ENCODE assay signal across 1 cellular context in genomic region chr7:20264623-20265022, GRCh38.
TF ChIP-seq lines count a peak whose summit lies in the region.

No MANE protein-coding gene starts in this region.

TF ChIP-seq in K562, 482 proteins besides CTCF, POLR2A, EP300 and RAD21 (continued from another document):
- TF ChIP-seq, protein P1, sequence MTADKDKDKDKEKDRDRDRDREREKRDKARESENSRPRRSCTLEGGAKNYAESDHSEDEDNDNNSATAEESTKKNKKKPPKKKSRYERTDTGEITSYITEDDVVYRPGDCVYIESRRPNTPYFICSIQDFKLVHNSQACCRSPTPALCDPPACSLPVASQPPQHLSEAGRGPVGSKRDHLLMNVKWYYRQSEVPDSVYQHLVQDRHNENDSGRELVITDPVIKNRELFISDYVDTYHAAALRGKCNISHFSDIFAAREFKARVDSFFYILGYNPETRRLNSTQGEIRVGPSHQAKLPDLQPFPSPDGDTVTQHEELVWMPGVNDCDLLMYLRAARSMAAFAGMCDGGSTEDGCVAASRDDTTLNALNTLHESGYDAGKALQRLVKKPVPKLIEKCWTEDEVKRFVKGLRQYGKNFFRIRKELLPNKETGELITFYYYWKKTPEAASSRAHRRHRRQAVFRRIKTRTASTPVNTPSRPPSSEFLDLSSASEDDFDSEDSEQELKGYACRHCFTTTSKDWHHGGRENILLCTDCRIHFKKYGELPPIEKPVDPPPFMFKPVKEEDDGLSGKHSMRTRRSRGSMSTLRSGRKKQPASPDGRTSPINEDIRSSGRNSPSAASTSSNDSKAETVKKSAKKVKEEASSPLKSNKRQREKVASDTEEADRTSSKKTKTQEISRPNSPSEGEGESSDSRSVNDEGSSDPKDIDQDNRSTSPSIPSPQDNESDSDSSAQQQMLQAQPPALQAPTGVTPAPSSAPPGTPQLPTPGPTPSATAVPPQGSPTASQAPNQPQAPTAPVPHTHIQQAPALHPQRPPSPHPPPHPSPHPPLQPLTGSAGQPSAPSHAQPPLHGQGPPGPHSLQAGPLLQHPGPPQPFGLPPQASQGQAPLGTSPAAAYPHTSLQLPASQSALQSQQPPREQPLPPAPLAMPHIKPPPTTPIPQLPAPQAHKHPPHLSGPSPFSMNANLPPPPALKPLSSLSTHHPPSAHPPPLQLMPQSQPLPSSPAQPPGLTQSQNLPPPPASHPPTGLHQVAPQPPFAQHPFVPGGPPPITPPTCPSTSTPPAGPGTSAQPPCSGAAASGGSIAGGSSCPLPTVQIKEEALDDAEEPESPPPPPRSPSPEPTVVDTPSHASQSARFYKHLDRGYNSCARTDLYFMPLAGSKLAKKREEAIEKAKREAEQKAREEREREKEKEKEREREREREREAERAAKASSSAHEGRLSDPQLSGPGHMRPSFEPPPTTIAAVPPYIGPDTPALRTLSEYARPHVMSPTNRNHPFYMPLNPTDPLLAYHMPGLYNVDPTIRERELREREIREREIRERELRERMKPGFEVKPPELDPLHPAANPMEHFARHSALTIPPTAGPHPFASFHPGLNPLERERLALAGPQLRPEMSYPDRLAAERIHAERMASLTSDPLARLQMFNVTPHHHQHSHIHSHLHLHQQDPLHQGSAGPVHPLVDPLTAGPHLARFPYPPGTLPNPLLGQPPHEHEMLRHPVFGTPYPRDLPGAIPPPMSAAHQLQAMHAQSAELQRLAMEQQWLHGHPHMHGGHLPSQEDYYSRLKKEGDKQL (CRISPR knock-in tag; IDR thresholded peaks at IDR 0.05; ENCODE audit: borderline replicate concordance) = no peak
- TF ChIP-seq ZNF696 (CRISPR knock-in tag; conservative IDR thresholded peaks at IDR 0.05) = no peak
- no peak for TF ChIP-seq TRIM25 (IDR thresholded peaks at IDR 0.05; ENCODE audit: borderline replicate concordance)
- no peak for TF ChIP-seq ZFPM2 (CRISPR knock-in tag; IDR thresholded peaks at IDR 0.05)
- TF ChIP-seq ZNF197 (CRISPR knock-in tag; IDR thresholded peaks at IDR 0.05; ENCODE audit: low read depth) = no peak
- no peak for TF ChIP-seq PRMT5 (CRISPR knock-in tag; IDR thresholded peaks at IDR 0.05)
- no peak for TF ChIP-seq L3MBTL2 (IDR thresholded peaks at IDR 0.05)
- TF ChIP-seq NCOA1 (IDR thresholded peaks at IDR 0.05; ENCODE audit: low read depth) = no peak
